23 cellular contexts compared by ENCODE assay signal in the genomic region with DNA sequence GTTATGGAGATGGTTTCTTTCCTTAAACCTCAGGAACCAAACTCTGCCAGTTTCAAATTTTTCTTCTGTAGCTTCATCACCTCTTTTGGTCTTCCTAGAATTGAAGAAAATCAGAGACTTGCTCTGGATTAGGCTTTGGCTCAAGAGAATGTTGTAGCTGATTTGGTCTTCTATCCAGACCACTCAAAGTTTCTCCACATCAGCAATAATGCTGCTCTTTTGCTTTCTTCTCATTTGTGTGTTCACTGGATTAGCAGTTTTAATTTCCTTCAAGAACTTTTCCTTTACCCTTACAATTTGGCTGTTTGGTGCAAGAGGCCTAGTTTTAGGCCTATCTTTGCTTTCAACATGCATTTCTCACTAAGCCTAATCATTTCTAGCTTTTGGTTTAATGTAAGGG.
DNase-seq lines count a peak whose midpoint lies in the region; ATAC-seq, FAIRE-seq and TF ChIP-seq lines count a peak whose summit lies in the region.
"Had no signal": no experiment of that assay in that cellular context is flagged by ENCODE, and none has a peak within 500 bp of the region (broad histone marks: within the 10 kb centered on the region; RNA-seq: fewer than 3 reads in every experiment).

No MANE protein-coding gene starts in this region.

- peak; percentile 49 for FAIRE-seq in A549 (lab: Jason Lieb, UNC)
- FAIRE-seq: A204.1, D721Med, GM12878, GM12892, GM18507 had no signal

- H3K9ac ChIP-seq in neural progenitor cell = no peak overlapping the region
- H3K9ac ChIP-seq: BLaER1 treated with 17β-estradiol and CSF1 and Interleukin-3, amounts not matched to agents 10 nM and 100 nM had no signal

- H3K4me2 ChIP-seq in A549 (no peak overlapping the region), GM23338 (no peak overlapping the region), neural progenitor cell (no peak overlapping the region)
- H3K4me2 ChIP-seq: BLaER1 treated with 17β-estradiol and CSF1 and Interleukin-3, amounts not matched to agents 10 nM and 100 nM had no signal

- no peak for TF ChIP-seq RAD21 in A549 (conservative IDR thresholded peaks at IDR 0.05 in 1 of 2, IDR thresholded peaks at IDR 0.05 in 1 of 2)

- H3K9me2 ChIP-seq in GM23338 (ENCODE audit: insufficient read depth) = no peaks in the 10 kb centered on the region

- H3K36me3 ChIP-seq in GM23338 (ENCODE audit: insufficient read depth) (no peaks in the 10 kb centered on the region), neural progenitor cell (no peaks in the 10 kb centered on the region)
- H3K36me3 ChIP-seq: BLaER1 treated with 17β-estradiol and CSF1 and Interleukin-3, amounts not matched to agents 10 nM and 100 nM had no signal

- H3K36me3 Mint-ChIP-seq in GM23338 (ENCODE audit: low read depth) = no peaks in the 10 kb centered on the region
- H3K36me3 Mint-ChIP-seq in neural progenitor cell = no peaks in the 10 kb centered on the region
- H3K36me3 Mint-ChIP-seq: CD8-positive, alpha-beta T cell had no signal

- H3K9me3 Mint-ChIP-seq in GM23338 (no peaks in the 10 kb centered on the region), neural progenitor cell (peaks cover 2% of the 10 kb centered on the region)
- H3K9me3 Mint-ChIP-seq: CD8-positive, alpha-beta T cell had no signal

- H3K4me3 ChIP-seq in A549 (no peak overlapping the region), GM23338 (no peak overlapping the region), neural progenitor cell (no peak overlapping the region)
- H3K4me3 ChIP-seq: BLaER1 treated with 17β-estradiol and CSF1 and Interleukin-3, amounts not matched to agents 10 nM and 100 nM; GM12878 had no signal

- POLR2A ChIA-PET in A549 (lab: Yijun Ruan, JAX) = no interaction called here

- no peak overlapping the region for H3K27ac Mint-ChIP-seq in GM23338
- H3K27ac Mint-ChIP-seq in neural progenitor cell = no peak overlapping the region
- H3K27ac Mint-ChIP-seq: B cell; CD4-positive, alpha-beta T cell; CD8-positive, alpha-beta T cell had no signal

- no peak for TF ChIP-seq EP300 in A549 (IDR thresholded peaks at IDR 0.05)

- H3K27me3 ChIP-seq in GM23338 (ENCODE audit: insufficient read depth) (no peaks in the 10 kb centered on the region), neural progenitor cell (no peaks in the 10 kb centered on the region), foreskin keratinocyte (no peaks in the 10 kb centered on the region)
- H3K27me3 ChIP-seq: BLaER1 treated with 17β-estradiol and CSF1 and Interleukin-3, amounts not matched to agents 10 nM and 100 nM had no signal

- H3K79me2 ChIP-seq in GM23338 (replicated peaks; ENCODE audit: insufficient read depth) (no peaks in the 10 kb centered on the region), neural progenitor cell (ENCODE audit: low read depth) (no peaks in the 10 kb centered on the region)

- H3K4me3 Mint-ChIP-seq in GM23338 (no peak overlapping the region), neural progenitor cell (no peak overlapping the region)
- H3K4me3 Mint-ChIP-seq: B cell; CD4-positive, alpha-beta T cell; CD8-positive, alpha-beta T cell had no signal

- H3K9me3 ChIP-seq in A549 (0 out of 3 replicates have a peak, but pooled peaks cover 4% of the 10 kb centered on the region), neural progenitor cell (ENCODE audit: low read depth) (no peaks in the 10 kb centered on the region)
- H3K9me3 ChIP-seq: BLaER1 treated with 17β-estradiol and CSF1 and Interleukin-3, amounts not matched to agents 10 nM and 100 nM; Caco-2 had no signal

- no peaks in the 10 kb centered on the region for H4K20me1 ChIP-seq in GM23338 (replicated peaks; ENCODE audit: insufficient read depth)
- H4K20me1 ChIP-seq in neural progenitor cell (ENCODE audit: low read depth) = no peaks in the 10 kb centered on the region
- H4K20me1 ChIP-seq: BLaER1 treated with 17β-estradiol and CSF1 and Interleukin-3, amounts not matched to agents 10 nM and 100 nM had no signal

- peaks cover 2% of the 10 kb centered on the region for H3K27me3 Mint-ChIP-seq in GM23338 (ENCODE audit: insufficient read depth, low read depth, poor library complexity)
- H3K27me3 Mint-ChIP-seq in neural progenitor cell (ENCODE audit: insufficient read depth, low read depth) = no peaks in the 10 kb centered on the region
- H3K27me3 Mint-ChIP-seq: B cell; CD4-positive, alpha-beta T cell had no signal

- no peak for TF ChIP-seq CTCF in A549 (IDR thresholded peaks at IDR 0.05)
- no peak for TF ChIP-seq CTCF in GM23338 (conservative IDR thresholded peaks at IDR 0.05; ENCODE audit: low read depth in 2 of 2)
- no peak for TF ChIP-seq CTCF in neural progenitor cell (IDR thresholded peaks at IDR 0.05)
- no peak for TF ChIP-seq CTCF in foreskin keratinocyte (conservative IDR thresholded peaks at IDR 0.05)

- DNase-seq in A549 (ENCODE audit: low read depth in 1 of 2, low spot score in 1 of 2) (no peak), GM23338 (ENCODE audit: low spot score) (no peak), neural progenitor cell (ENCODE audit: low spot score) (no peak), foreskin keratinocyte (no peak), T-helper 2 cell (no peak)
- DNase-seq in stimulated activated naive CD4-positive, alpha-beta T cell (lab: John Stamatoyannopoulos, UW) = no peak
- DNase-seq: 8988T; AML-193; Caco-2; Calu3; CD4-positive, alpha-beta T cell; CD8-positive, alpha-beta T cell; DND-41; EL; GDM1 had no signal

- no peak for ATAC-seq in A549
- ATAC-seq in GM23338 = no peak
- no peak for ATAC-seq in foreskin keratinocyte
- ATAC-seq: CD8-positive, alpha-beta T cell; GM12878 had no signal

- H3K27ac ChIP-seq in A549 (no peak overlapping the region), GM23338 (ENCODE audit: low read depth) (no peak overlapping the region), neural progenitor cell (no peak overlapping the region), foreskin keratinocyte (no peak overlapping the region)
- H3K27ac ChIP-seq: BLaER1 treated with 17β-estradiol and CSF1 and Interleukin-3, amounts not matched to agents 10 nM and 100 nM; C4-2B had no signal

- H2AFZ ChIP-seq in GM23338 (peak overlapping the region; percentile 9; the same call in 1 of the 2 replicates), neural progenitor cell (replicated peaks) (peak overlapping the region; percentile 34)

- H3K4me1 ChIP-seq in A549 = no peaks in the 10 kb centered on the region
- no peaks in the 10 kb centered on the region for H3K4me1 ChIP-seq in GM23338 (ENCODE audit: insufficient read depth)
- peaks cover 9% of the 10 kb centered on the region for H3K4me1 ChIP-seq in neural progenitor cell
- H3K4me1 ChIP-seq in foreskin keratinocyte = no peaks in the 10 kb centered on the region
- H3K4me1 ChIP-seq: Caco-2 had no signal

- CTCF ChIA-PET in A549 (lab: Yijun Ruan, JAX) = interaction anchor here (1.5 kb wide), 1 partner anchor 137 kb away, joined by 3 read pairs; no protein-coding TSS in a partner anchor

- H3K4me1 Mint-ChIP-seq in GM23338 (no peaks in the 10 kb centered on the region), neural progenitor cell (no peaks in the 10 kb centered on the region)
- H3K4me1 Mint-ChIP-seq: B cell had no signal

- TF ChIP-seq POLR2A in A549 (IDR thresholded peaks at IDR 0.05; ENCODE audit: low read length) = no peak

- H3F3A ChIP-seq in GM23338 (replicated peaks; ENCODE audit: low read depth) = no peaks in the 10 kb centered on the region
- H3F3A ChIP-seq in neural progenitor cell (ENCODE audit: low read depth) = no peaks in the 10 kb centered on the region

TF ChIP-seq in A549, 52 proteins besides CTCF, POLR2A, EP300 and RAD21:
- TF ChIP-seq, protein P1, sequence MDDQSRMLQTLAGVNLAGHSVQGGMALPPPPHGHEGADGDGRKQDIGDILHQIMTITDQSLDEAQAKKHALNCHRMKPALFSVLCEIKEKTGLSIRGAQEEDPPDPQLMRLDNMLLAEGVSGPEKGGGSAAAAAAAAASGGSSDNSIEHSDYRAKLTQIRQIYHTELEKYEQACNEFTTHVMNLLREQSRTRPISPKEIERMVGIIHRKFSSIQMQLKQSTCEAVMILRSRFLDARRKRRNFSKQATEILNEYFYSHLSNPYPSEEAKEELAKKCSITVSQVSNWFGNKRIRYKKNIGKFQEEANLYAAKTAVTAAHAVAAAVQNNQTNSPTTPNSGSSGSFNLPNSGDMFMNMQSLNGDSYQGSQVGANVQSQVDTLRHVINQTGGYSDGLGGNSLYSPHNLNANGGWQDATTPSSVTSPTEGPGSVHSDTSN (IDR thresholded peaks at IDR 0.05) = no peak
- TF ChIP-seq MAFK (IDR thresholded peaks at IDR 0.05; ENCODE audit: partially characterized antibody) = peak; percentile 38

TF ChIP-seq in GM23338, 12 proteins besides CTCF, POLR2A, EP300 and RAD21 (continues in another document):
- TF ChIP-seq STAT1 (IDR thresholded peaks at IDR 0.05; ENCODE audit: unreplicated experiment) = no peak
- TF ChIP-seq NANOG (IDR thresholded peaks at IDR 0.05; ENCODE audit: borderline replicate concordance) = no peak
- TF ChIP-seq, protein P2, sequence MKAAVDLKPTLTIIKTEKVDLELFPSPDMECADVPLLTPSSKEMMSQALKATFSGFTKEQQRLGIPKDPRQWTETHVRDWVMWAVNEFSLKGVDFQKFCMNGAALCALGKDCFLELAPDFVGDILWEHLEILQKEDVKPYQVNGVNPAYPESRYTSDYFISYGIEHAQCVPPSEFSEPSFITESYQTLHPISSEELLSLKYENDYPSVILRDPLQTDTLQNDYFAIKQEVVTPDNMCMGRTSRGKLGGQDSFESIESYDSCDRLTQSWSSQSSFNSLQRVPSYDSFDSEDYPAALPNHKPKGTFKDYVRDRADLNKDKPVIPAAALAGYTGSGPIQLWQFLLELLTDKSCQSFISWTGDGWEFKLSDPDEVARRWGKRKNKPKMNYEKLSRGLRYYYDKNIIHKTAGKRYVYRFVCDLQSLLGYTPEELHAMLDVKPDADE (IDR thresholded peaks at IDR 0.05) = no peak
- TF ChIP-seq POLR2AphosphoS5 (IDR thresholded peaks at IDR 0.05; ENCODE audit: low read depth) = no peak
